ENCODE assay signal across 20 cellular contexts in genomic region chr16:56462064-56462796, GRCh38.
"Had no signal": no experiment of that assay in that cellular context is flagged by ENCODE, and none has a peak within 500 bp of the region (broad histone marks: within the 10 kb centered on the region; RNA-seq: fewer than 3 reads in every experiment).

No MANE protein-coding gene starts in this region.

- H3K9me3 Mint-ChIP-seq: activated CD4-positive, alpha-beta memory T cell treated with anti-CD3 and anti-CD28 coated beads, Interleukin-2, amount 10 ng/mL, durations not matched to agents 7 days and 5 days; activated CD4-positive, alpha-beta T cell treated with anti-CD3 and anti-CD28 coated beads, Interleukin-2, amount 10 ng/mL, durations not matched to agents 24 days and 14 days had no signal

- H3K27ac Mint-ChIP-seq: activated CD4-positive, alpha-beta memory T cell treated with anti-CD3 and anti-CD28 coated beads, Interleukin-2, amount 10 ng/mL, durations not matched to agents 7 days and 5 days; activated CD4-positive, alpha-beta T cell treated with anti-CD3 and anti-CD28 coated beads, Interleukin-2, amount 10 ng/mL, durations not matched to agents 24 days and 14 days had no signal

- DNase-seq: activated CD4-positive, alpha-beta memory T cell treated with anti-CD3 and anti-CD28 coated beads, Interleukin-2, amount 10 ng/mL, durations not matched to agents 7 days and 5 days; activated CD4-positive, alpha-beta T cell treated with anti-CD3 and anti-CD28 coated beads, Interleukin-2, amount 10 ng/mL, durations not matched to agents 24 days and 14 days; activated naive CD4-positive, alpha-beta T cell treated with Interleukin-2 at 50 U/mL for 16 hours; amygdala; cerebellar nuclear complex; esophagus squamous epithelium; heart left ventricle; left cardiac atrium; mesenchymal stem cell; mucosa of descending colon; nucleus accumbens; posterior cingulate gyrus; small intestine; stimulated activated naive CD4-positive, alpha-beta T cell; T1000; testis; trophoblast cell; uterus had no signal

- H3K27me3 Mint-ChIP-seq: activated CD4-positive, alpha-beta memory T cell treated with anti-CD3 and anti-CD28 coated beads, Interleukin-2, amount 10 ng/mL, durations not matched to agents 7 days and 5 days; activated CD4-positive, alpha-beta T cell treated with anti-CD3 and anti-CD28 coated beads, Interleukin-2, amount 10 ng/mL, durations not matched to agents 24 days and 14 days had no signal

- H3K4me3 Mint-ChIP-seq: activated CD4-positive, alpha-beta memory T cell treated with anti-CD3 and anti-CD28 coated beads, Interleukin-2, amount 10 ng/mL, durations not matched to agents 7 days and 5 days; activated CD4-positive, alpha-beta T cell treated with anti-CD3 and anti-CD28 coated beads, Interleukin-2, amount 10 ng/mL, durations not matched to agents 24 days and 14 days had no signal

- ATAC-seq: activated CD4-positive, CD25-positive, alpha-beta regulatory T cell treated with anti-CD3 and anti-CD28 coated beads, Interleukin-2, amount 50 U/mL, for 24 hours; heart left ventricle; left cardiac atrium; mucosa of descending colon; sciatic nerve had no signal

- H3K4me1 Mint-ChIP-seq: activated CD4-positive, alpha-beta memory T cell treated with anti-CD3 and anti-CD28 coated beads, Interleukin-2, amount 10 ng/mL, durations not matched to agents 7 days and 5 days had no signal
